In genomic region chr17:19237389-19238166, GRCh38 we compare ENCODE assay signal across 8 cellular contexts. TPM values are rescaled to one million over a fixed set of nuclear protein-coding genes. Genes with fewer than 3 reads are reported as not detected.
DNase-seq lines count a peak whose midpoint lies in the region; ATAC-seq lines count a peak whose summit lies in the region.

No MANE protein-coding gene starts in this region.

- DNase-seq in ELF-1 (ENCODE audit: low read depth, low spot score): peak; percentile 33
- peak; percentile 28 for DNase-seq in M059J (ENCODE audit: low read depth)
- peak; percentile 21 for DNase-seq in activated naive CD4-positive, alpha-beta T cell treated with anti-CD3 and anti-CD28 coated beads, Interleukin-2, amount 10 ng/mL, durations not matched to agents 7 days and 5 days
- DNase-seq in left cardiac atrium: peak; percentile 61
- peak; percentile 82 for DNase-seq in sciatic nerve (ENCODE audit: low spot score)
- DNase-seq in COR-L47 (lab: John Stamatoyannopoulos, UW): no peak
- DNase-seq in NCI-H2196 (lab: John Stamatoyannopoulos, UW; ENCODE audit: unreplicated experiment): no peak

- peaks cover 42% of the 10 kb centered on the region for H3K27me3 Mint-ChIP-seq in activated naive CD4-positive, alpha-beta T cell treated with anti-CD3 and anti-CD28 coated beads, Interleukin-2, amount 10 ng/mL, durations not matched to agents 7 days and 5 days

- no peaks in the 10 kb centered on the region for H3K9me3 Mint-ChIP-seq in activated naive CD4-positive, alpha-beta T cell treated with anti-CD3 and anti-CD28 coated beads, Interleukin-2, amount 10 ng/mL, durations not matched to agents 7 days and 5 days

- intact Hi-C loops in left cardiac atrium (cut with DNase I): no loop called here
- intact Hi-C loops in sciatic nerve (cut with DNase I): no loop called here

- ATAC-seq in GM21737 (IDR thresholded peaks at IDR 0.05; ENCODE audit: unreplicated experiment) (peak; percentile 64), left cardiac atrium (peak; percentile 27 to 28), sciatic nerve (peak; percentile 35)

- H3K36me3 Mint-ChIP-seq in activated naive CD4-positive, alpha-beta T cell treated with anti-CD3 and anti-CD28 coated beads, Interleukin-2, amount 10 ng/mL, durations not matched to agents 7 days and 5 days: no peaks in the 10 kb centered on the region

- peak overlapping the region; percentile 73 for H3K4me3 Mint-ChIP-seq in activated naive CD4-positive, alpha-beta T cell treated with anti-CD3 and anti-CD28 coated beads, Interleukin-2, amount 10 ng/mL, durations not matched to agents 7 days and 5 days

- CTCF ChIA-PET in activated naive CD4-positive, alpha-beta T cell treated with anti-CD3 and anti-CD28 coated beads, Interleukin-2, amount 10 ng/mL, durations not matched to agents 7 days and 5 days (lab: Charles Lee): interaction anchor here (1.3 kb wide), 1 partner anchor 101 kb away, joined by 4 read pairs; no protein-coding TSS in a partner anchor

- no peak overlapping the region for H3K27ac Mint-ChIP-seq in activated naive CD4-positive, alpha-beta T cell treated with anti-CD3 and anti-CD28 coated beads, Interleukin-2, amount 10 ng/mL, durations not matched to agents 7 days and 5 days

- H3K4me1 Mint-ChIP-seq in activated naive CD4-positive, alpha-beta T cell treated with anti-CD3 and anti-CD28 coated beads, Interleukin-2, amount 10 ng/mL, durations not matched to agents 7 days and 5 days: peaks cover 5% of the 10 kb centered on the region

RNA-seq across cellular contexts. Expression of gene EPN2, which starts 0.4 kb away (rescaled TPM):
- total RNA-seq in M059J (2014; rRNA removed; shearing (Covaris generic)): 19.1 and 34.0 TPM in 2 replicates
- total RNA-seq in left cardiac atrium (10 to 100 TPM; 74.1 to 82.2 TPM), sciatic nerve (76.6 TPM)

Comparison
In these comparisons a context has a peak if more than half of its experiments do, and no peak if none do; other contexts are left out.
1. DNase-seq: peak in ELF-1 (single experiment), M059J (single experiment), activated naive CD4-positive, alpha-beta T cell treated with anti-CD3 and anti-CD28 coated beads, Interleukin-2, amount 10 ng/mL, durations not matched to agents 7 days and 5 days (single experiment), left cardiac atrium (single experiment) and sciatic nerve (single experiment); none in COR-L47 (single experiment) and NCI-H2196 (single experiment).
2. Peak in every context shown above with its lines, with median percentiles within 50 percentile points of each other: ATAC-seq.